Comparison of ENCODE assay signal across 30 cellular contexts in the genomic region with DNA sequence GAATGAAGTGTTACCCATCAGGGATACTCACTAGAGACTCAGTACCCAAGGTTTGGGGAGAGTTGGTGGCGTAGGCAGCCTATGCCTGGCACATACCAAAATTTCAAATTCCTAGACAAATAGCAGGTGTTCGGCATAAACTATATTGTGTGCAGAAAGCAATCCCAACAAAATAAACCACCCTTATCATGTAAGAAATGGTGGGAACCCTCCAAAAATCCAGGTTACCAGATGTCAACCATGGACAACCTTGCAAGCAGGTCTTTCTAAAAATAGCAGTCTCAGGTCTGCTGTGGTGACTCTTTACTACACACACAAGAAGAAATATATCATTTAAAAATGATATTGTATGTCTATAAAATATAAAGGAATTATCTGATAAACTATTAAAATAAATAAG. TPM values are rescaled to one million over a fixed set of nuclear protein-coding genes. Genes with fewer than 3 reads are reported as not detected.
"Had no signal": no experiment of that assay in that cellular context is flagged by ENCODE, and none has a peak within 500 bp of the region (broad histone marks: within the 10 kb centered on the region; RNA-seq: fewer than 3 reads in every experiment).

No MANE protein-coding gene starts in this region.

- ATAC-seq: effector memory CD8-positive, alpha-beta T cell; esophagus mucosa; gastrocnemius medialis; heart right ventricle; left cardiac atrium; left lung; left ventricle myocardium superior; lower lobe of right lung; mucosa of descending colon; naive thymus-derived CD8-positive, alpha-beta T cell had no signal

- H3K36me3 ChIP-seq: esophagus squamous epithelium, gastrocnemius medialis, heart right ventricle, left lung, lower lobe of right lung had no signal

- H3K36me3 Mint-ChIP-seq: mesothelial cell of epicardium; naive B cell; naive thymus-derived CD8-positive, alpha-beta T cell had no signal

- H3K27me3 Mint-ChIP-seq: effector memory CD8-positive, alpha-beta T cell; naive thymus-derived CD8-positive, alpha-beta T cell had no signal

- H3K4me3 Mint-ChIP-seq: dendritic cell treated with granulocyte-macrophage colony-stimulating factor and Interleukin-4, amounts not matched to agents 40 ng/mL and 50 ng/mL, for 4 days; effector memory CD8-positive, alpha-beta T cell; endodermal cell; mesothelial cell of epicardium; naive B cell; naive thymus-derived CD8-positive, alpha-beta T cell had no signal

- H3K27me3 ChIP-seq: esophagus squamous epithelium, gastrocnemius medialis, heart right ventricle, left lung had no signal

- H3K4me1 Mint-ChIP-seq: endodermal cell, mesothelial cell of epicardium, naive B cell had no signal

- H3K27ac Mint-ChIP-seq: dendritic cell treated with granulocyte-macrophage colony-stimulating factor and Interleukin-4, amounts not matched to agents 40 ng/mL and 50 ng/mL, for 4 days; endodermal cell; mesothelial cell of epicardium had no signal

- H3K4me1 ChIP-seq: esophagus squamous epithelium, gastrocnemius medialis, lower lobe of right lung had no signal

- H3K27ac ChIP-seq: epithelial cell of prostate, esophagus squamous epithelium, gastrocnemius medialis, heart right ventricle, left lung, lower lobe of right lung had no signal

- FAIRE-seq: islet of Langerhans, keratinocyte had no signal

- H3K9me3 Mint-ChIP-seq: dendritic cell treated with granulocyte-macrophage colony-stimulating factor and Interleukin-4, amounts not matched to agents 40 ng/mL and 50 ng/mL, for 4 days; effector memory CD8-positive, alpha-beta T cell; endodermal cell; mesothelial cell of epicardium; naive B cell; naive thymus-derived CD8-positive, alpha-beta T cell had no signal

- DNase-seq: cortex of kidney; effector CD8-positive, alpha-beta T cell; effector memory CD8-positive, alpha-beta T cell; endodermal cell; erythroblast; esophagus squamous epithelium; foreskin fibroblast; foreskin melanocyte; gastrocnemius medialis; glutamatergic neuron; head of caudate nucleus; heart right ventricle; hippocampal formation; left cardiac atrium; left lung; left ventricle myocardium superior; lower lobe of right lung; mesenchymal stem cell; mucosa of descending colon; naive B cell; naive thymus-derived CD8-positive, alpha-beta T cell had no signal

- H3K4me3 ChIP-seq: esophagus squamous epithelium, gastrocnemius medialis, heart right ventricle, left lung, lower lobe of right lung, mucosa of descending colon had no signal

RNA-seq across cellular contexts. Expression of a gene that starts 17.7 kb away (rescaled TPM):
- total RNA-seq: dermis microvascular lymphatic vessel endothelial cell, endodermal cell, lung microvascular endothelial cell had no signal

RNA-seq across cellular contexts. Expression of a gene that starts 28.9 kb away (rescaled TPM):
- total RNA-seq: dermis microvascular lymphatic vessel endothelial cell, esophagus mucosa, kidney epithelial cell, lung microvascular endothelial cell had no signal
- polyA plus RNA-seq: keratinocyte had no signal
